1 cellular context compared by ENCODE assay signal in the genomic region with DNA sequence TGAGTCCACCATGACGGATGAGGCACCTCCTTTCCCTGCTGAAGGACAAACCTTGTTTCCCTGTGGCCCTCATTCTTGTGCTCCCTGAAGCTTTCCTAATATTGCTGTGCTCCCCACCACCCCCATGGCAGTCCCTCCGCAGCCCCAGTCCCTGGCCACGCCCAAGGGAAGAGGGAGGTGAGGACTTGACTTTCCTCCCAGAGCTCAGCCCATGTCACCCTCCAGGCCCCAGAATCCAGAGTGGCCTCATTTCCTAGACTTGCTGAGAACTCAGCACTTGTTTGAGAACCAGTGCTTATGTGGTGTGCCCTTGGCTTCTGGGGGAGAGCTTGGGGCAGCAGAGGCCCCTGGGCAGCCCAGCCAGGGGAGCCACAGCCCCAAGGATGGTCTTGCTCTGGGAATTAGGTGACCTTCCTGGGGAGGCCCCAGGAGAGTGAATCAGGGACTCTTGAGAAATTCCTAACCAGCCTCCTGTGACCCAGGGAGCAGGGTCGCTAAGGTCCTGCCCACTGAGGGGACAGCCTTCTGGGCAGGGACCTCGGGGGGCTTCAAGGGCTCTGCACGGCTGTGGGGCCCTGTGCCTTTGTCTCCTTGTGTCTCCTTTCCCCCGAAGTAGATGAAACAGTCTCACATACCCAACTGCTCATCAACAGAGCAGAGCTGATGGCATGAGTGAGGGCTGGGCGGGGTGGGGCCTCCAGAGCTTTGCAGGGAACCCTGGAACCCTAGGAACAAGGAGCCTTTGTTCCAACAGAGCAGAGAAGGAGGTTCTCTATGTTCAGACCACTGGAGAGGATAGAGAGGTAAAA.
TF ChIP-seq lines count a peak whose summit lies in the region.

No MANE protein-coding gene starts in this region.

TF ChIP-seq in HepG2, 621 proteins besides CTCF, POLR2A, EP300 and RAD21:
- TF ChIP-seq, protein P1, sequence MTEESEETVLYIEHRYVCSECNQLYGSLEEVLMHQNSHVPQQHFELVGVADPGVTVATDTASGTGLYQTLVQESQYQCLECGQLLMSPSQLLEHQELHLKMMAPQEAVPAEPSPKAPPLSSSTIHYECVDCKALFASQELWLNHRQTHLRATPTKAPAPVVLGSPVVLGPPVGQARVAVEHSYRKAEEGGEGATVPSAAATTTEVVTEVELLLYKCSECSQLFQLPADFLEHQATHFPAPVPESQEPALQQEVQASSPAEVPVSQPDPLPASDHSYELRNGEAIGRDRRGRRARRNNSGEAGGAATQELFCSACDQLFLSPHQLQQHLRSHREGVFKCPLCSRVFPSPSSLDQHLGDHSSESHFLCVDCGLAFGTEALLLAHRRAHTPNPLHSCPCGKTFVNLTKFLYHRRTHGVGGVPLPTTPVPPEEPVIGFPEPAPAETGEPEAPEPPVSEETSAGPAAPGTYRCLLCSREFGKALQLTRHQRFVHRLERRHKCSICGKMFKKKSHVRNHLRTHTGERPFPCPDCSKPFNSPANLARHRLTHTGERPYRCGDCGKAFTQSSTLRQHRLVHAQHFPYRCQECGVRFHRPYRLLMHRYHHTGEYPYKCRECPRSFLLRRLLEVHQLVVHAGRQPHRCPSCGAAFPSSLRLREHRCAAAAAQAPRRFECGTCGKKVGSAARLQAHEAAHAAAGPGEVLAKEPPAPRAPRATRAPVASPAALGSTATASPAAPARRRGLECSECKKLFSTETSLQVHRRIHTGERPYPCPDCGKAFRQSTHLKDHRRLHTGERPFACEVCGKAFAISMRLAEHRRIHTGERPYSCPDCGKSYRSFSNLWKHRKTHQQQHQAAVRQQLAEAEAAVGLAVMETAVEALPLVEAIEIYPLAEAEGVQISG (CRISPR knock-in tag; IDR thresholded peaks at IDR 0.05) = no peak
- TF ChIP-seq, protein P2, sequence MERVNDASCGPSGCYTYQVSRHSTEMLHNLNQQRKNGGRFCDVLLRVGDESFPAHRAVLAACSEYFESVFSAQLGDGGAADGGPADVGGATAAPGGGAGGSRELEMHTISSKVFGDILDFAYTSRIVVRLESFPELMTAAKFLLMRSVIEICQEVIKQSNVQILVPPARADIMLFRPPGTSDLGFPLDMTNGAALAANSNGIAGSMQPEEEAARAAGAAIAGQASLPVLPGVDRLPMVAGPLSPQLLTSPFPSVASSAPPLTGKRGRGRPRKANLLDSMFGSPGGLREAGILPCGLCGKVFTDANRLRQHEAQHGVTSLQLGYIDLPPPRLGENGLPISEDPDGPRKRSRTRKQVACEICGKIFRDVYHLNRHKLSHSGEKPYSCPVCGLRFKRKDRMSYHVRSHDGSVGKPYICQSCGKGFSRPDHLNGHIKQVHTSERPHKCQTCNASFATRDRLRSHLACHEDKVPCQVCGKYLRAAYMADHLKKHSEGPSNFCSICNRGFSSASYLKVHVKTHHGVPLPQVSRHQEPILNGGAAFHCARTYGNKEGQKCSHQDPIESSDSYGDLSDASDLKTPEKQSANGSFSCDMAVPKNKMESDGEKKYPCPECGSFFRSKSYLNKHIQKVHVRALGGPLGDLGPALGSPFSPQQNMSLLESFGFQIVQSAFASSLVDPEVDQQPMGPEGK (CRISPR knock-in tag; IDR thresholded peaks at IDR 0.05) = 0 out of 2 replicates have a peak, but pooled peaks have one; percentile 6
- TF ChIP-seq ELF4 (CRISPR knock-in tag; IDR thresholded peaks at IDR 0.05; ENCODE audit: borderline replicate concordance) = no peak
- TF ChIP-seq ZFP91 (CRISPR knock-in tag; IDR thresholded peaks at IDR 0.05; ENCODE audit: borderline replicate concordance) = 0 out of 2 replicates have a peak, but pooled peaks have one; percentile 9
- 0 out of 2 replicates have a peak, but pooled peaks have one; percentile 18 for TF ChIP-seq MYC (CRISPR knock-in tag; IDR thresholded peaks at IDR 0.05; ENCODE audit: borderline replicate concordance)
- TF ChIP-seq ADNP (CRISPR knock-in tag; IDR thresholded peaks at IDR 0.05) = no peak
